Comparison of ENCODE assay signal across 9 cellular contexts in genomic region chr2:165469417-165469816, GRCh38. TPM values are rescaled to one million over a fixed set of nuclear protein-coding genes. Genes with fewer than 3 reads are reported as not detected.
DNase-seq lines count a peak whose midpoint lies in the region; ATAC-seq and TF ChIP-seq lines count a peak whose summit lies in the region.
"Had no signal": no experiment of that assay in that cellular context is flagged by ENCODE, and none has a peak within 500 bp of the region (broad histone marks: within the 10 kb centered on the region; RNA-seq: fewer than 3 reads in every experiment).

CSRNP3 (plus strand) TSS chr2:165469698; CDS start chr2:165595066, 125,368 bp downstream.

- no peaks in the 10 kb centered on the region for H3K9me3 Mint-ChIP-seq in nephron
- no peaks in the 10 kb centered on the region for H3K9me3 Mint-ChIP-seq in stimulated activated naive B cell treated with anti-CD40 and anti-IgM and Interleukin-4, amounts not matched to agents 10 μg/mL and 1 μg/mL and 100 μg/mL, for 72 hours
- H3K9me3 Mint-ChIP-seq: T-helper 1 cell treated with Interleukin-12 subunit alpha and Interleukin-12 subunit beta and Interleukin-4 antibody, amounts not matched to agents 30 μg/mL and 1 μg/mL, for 36 hours had no signal

- no peaks in the 10 kb centered on the region for H3K9me3 ChIP-seq in HUES64 (ENCODE audit: insufficient read depth, low read depth, low read length)
- no peaks in the 10 kb centered on the region for H3K9me3 ChIP-seq in SK-N-MC (ENCODE audit: low read depth, low read length)

- H3K9ac ChIP-seq in HUES64 (ENCODE audit: low read depth, low read length) (peak within 1 kb of the TSS; percentile 73), SK-N-MC (ENCODE audit: insufficient read length) (peak within 1 kb of the TSS; percentile 61)

- H3K27me3 Mint-ChIP-seq in nephron (ENCODE audit: low read depth) = no peaks in the 10 kb centered on the region
- H3K27me3 Mint-ChIP-seq in stimulated activated naive B cell treated with anti-CD40 and anti-IgM and Interleukin-4, amounts not matched to agents 10 μg/mL and 1 μg/mL and 100 μg/mL, for 72 hours = peaks cover 0 to 5% of the 10 kb centered on the region in 2 donors

- no peaks in the 10 kb centered on the region for H3K27me3 ChIP-seq in HUES64 (ENCODE audit: insufficient read depth, low read length)

- DNase-seq in SK-N-MC (ENCODE audit: low read depth, low spot score) = no peak
- peak; percentile 65 for DNase-seq in fibroblast of villous mesenchyme (ENCODE audit: low read depth)
- no peak for DNase-seq in stimulated activated naive B cell treated with anti-CD40 and anti-IgM and Interleukin-4, amounts not matched to agents 10 μg/mL and 1 μg/mL and 100 μg/mL, for 72 hours
- no peak for DNase-seq in HUDEP-2 (lab: John Stamatoyannopoulos, UW; ENCODE audit: unreplicated experiment in 76 of 76)
- DNase-seq in NCI-H69 (lab: John Stamatoyannopoulos, UW) = no peak

- peaks cover 26% of the 10 kb centered on the region for H3K4me1 ChIP-seq in HUES64 (ENCODE audit: insufficient read depth, low read length)

- no peak for ATAC-seq in stimulated activated naive B cell treated with anti-CD40 and anti-IgM and Interleukin-4, amounts not matched to agents 10 μg/mL and 1 μg/mL and 100 μg/mL, for 72 hours (replicated peaks)
- ATAC-seq in HG03521 (IDR thresholded peaks at IDR 0.05; ENCODE audit: unreplicated experiment) = no peak

- H3K36me3 ChIP-seq in HUES64 (ENCODE audit: insufficient read depth, low read length) = no peaks in the 10 kb centered on the region
- no peaks in the 10 kb centered on the region for H3K36me3 ChIP-seq in SK-N-MC (ENCODE audit: insufficient read depth, low read length)

- WGBS in HUES64 = 5% methylated on average over 6 of the region's 8 CpGs

- TF ChIP-seq CTCF in fibroblast of villous mesenchyme (IDR thresholded peaks at IDR 0.05; ENCODE audit: insufficient read depth, low read depth, low read length) = no peak
- TF ChIP-seq CTCF in nephron (IDR thresholded peaks at IDR 0.05; ENCODE audit: unreplicated experiment in 3 of 3) = no peak

- H3K27ac ChIP-seq in HUES64 (ENCODE audit: low read depth, low read length) (peak within 1 kb of the TSS; percentile 15), SK-N-MC (peak within 1 kb of the TSS; percentile 91)

- H3K4me3 Mint-ChIP-seq in nephron = peak within 1 kb of the TSS; percentile 89 to 99 (median 93)
- H3K4me3 Mint-ChIP-seq in stimulated activated naive B cell treated with anti-CD40 and anti-IgM and Interleukin-4, amounts not matched to agents 10 μg/mL and 1 μg/mL and 100 μg/mL, for 72 hours = no peak within 1 kb of the TSS
- H3K4me3 Mint-ChIP-seq: T-helper 1 cell treated with Interleukin-12 subunit alpha and Interleukin-12 subunit beta and Interleukin-4 antibody, amounts not matched to agents 30 μg/mL and 1 μg/mL, for 36 hours had no signal

- no peaks in the 10 kb centered on the region for H3K36me3 Mint-ChIP-seq in nephron (ENCODE audit: low read depth)
- no peaks in the 10 kb centered on the region for H3K36me3 Mint-ChIP-seq in stimulated activated naive B cell treated with anti-CD40 and anti-IgM and Interleukin-4, amounts not matched to agents 10 μg/mL and 1 μg/mL and 100 μg/mL, for 72 hours

- H3K4me3 ChIP-seq in HUES64 (ENCODE audit: low read length) = peak within 1 kb of the TSS; percentile 81
- peak within 1 kb of the TSS; percentile 81 for H3K4me3 ChIP-seq in SK-N-MC
- H3K4me3 ChIP-seq in fibroblast of villous mesenchyme (ENCODE audit: low read depth, low read length) = peak within 1 kb of the TSS; percentile 52

- H3K27ac Mint-ChIP-seq in nephron = peak within 1 kb of the TSS; percentile 90 to 99 (median 95)
- no peak within 1 kb of the TSS for H3K27ac Mint-ChIP-seq in stimulated activated naive B cell treated with anti-CD40 and anti-IgM and Interleukin-4, amounts not matched to agents 10 μg/mL and 1 μg/mL and 100 μg/mL, for 72 hours
- H3K27ac Mint-ChIP-seq: T-helper 1 cell treated with Interleukin-12 subunit alpha and Interleukin-12 subunit beta and Interleukin-4 antibody, amounts not matched to agents 30 μg/mL and 1 μg/mL, for 36 hours had no signal

- H3K4me1 Mint-ChIP-seq in nephron = peaks cover 30% of the 10 kb centered on the region
- no peaks in the 10 kb centered on the region for H3K4me1 Mint-ChIP-seq in stimulated activated naive B cell treated with anti-CD40 and anti-IgM and Interleukin-4, amounts not matched to agents 10 μg/mL and 1 μg/mL and 100 μg/mL, for 72 hours

RNA-seq across cellular contexts. Expression of gene CSRNP3, which starts in this region (rescaled TPM):
- polyA plus RNA-seq in HUES64 (2013, experiment 1 of 2) = 2.0 TPM
- polyA plus RNA-seq in HUES64 (2013, experiment 2 of 2) = 5.5 TPM
- 2.6 and 2.9 TPM in 2 replicates for total RNA-seq in fibroblast of villous mesenchyme

Comparison
In these comparisons a context has a peak if more than half of its experiments do, and no peak if none do; other contexts are left out.
1. H3K4me3 Mint-ChIP-seq: peak in nephron (3 of 3); none in stimulated activated naive B cell treated with anti-CD40 and anti-IgM and Interleukin-4, amounts not matched to agents 10 μg/mL and 1 μg/mL and 100 μg/mL, for 72 hours (0 of 2).
2. Peak in every context shown above with its lines, with median percentiles within 50 percentile points of each other: H3K4me3 ChIP-seq.